Comparison of ENCODE assay signal across 19 cellular contexts in genomic region chr12:39804479-39805241, GRCh38.
"Had no signal": no experiment of that assay in that cellular context is flagged by ENCODE, and none has a peak within 500 bp of the region (broad histone marks: within the 10 kb centered on the region; RNA-seq: fewer than 3 reads in every experiment).

No MANE protein-coding gene starts in this region.

- H3K9me3 ChIP-seq: body of pancreas, colonic mucosa, esophagus squamous epithelium, neutrophil, suprapubic skin had no signal

- H3K9me3 Mint-ChIP-seq: activated B cell treated with CpG ODN at 0.5 μM for 24 hours; activated CD8-positive, alpha-beta T cell treated with anti-CD3 and anti-CD28 coated beads for 36 hours; activated naive CD8-positive, alpha-beta T cell treated with anti-CD3 and anti-CD28 coated beads for 36 hours; activated T-cell treated with anti-CD3 and anti-CD28 coated beads, Interleukin-2, amount 50 U/mL, for 72 hours had no signal

- H3K27ac Mint-ChIP-seq: activated B cell treated with CpG ODN at 0.5 μM for 24 hours; activated CD8-positive, alpha-beta T cell treated with anti-CD3 and anti-CD28 coated beads for 36 hours; activated naive CD8-positive, alpha-beta T cell treated with anti-CD3 and anti-CD28 coated beads for 36 hours; activated T-cell treated with anti-CD3 and anti-CD28 coated beads, Interleukin-2, amount 50 U/mL, for 72 hours had no signal

- H3K27me3 ChIP-seq: body of pancreas, colonic mucosa, esophagus squamous epithelium, neutrophil, suprapubic skin had no signal

- H3K4me3 ChIP-seq: body of pancreas, colonic mucosa, esophagus squamous epithelium, suprapubic skin had no signal

- DNase-seq: activated B cell treated with CpG ODN at 0.5 μM for 24 hours; activated CD4-positive, alpha-beta T cell treated with anti-CD3 and anti-CD28 coated beads for 48 hours; activated CD8-positive, alpha-beta T cell treated with anti-CD3 and anti-CD28 coated beads for 36 hours; activated gamma-delta T cell treated with Interleukin-2 at 50 U/mL for 16 hours; activated naive CD8-positive, alpha-beta T cell treated with anti-CD3 and anti-CD28 coated beads for 36 hours; activated T-cell treated with anti-CD3 and anti-CD28 coated beads, Interleukin-2, amount 50 U/mL, for 72 hours; body of pancreas; caudate nucleus; colonic mucosa; esophagus squamous epithelium; foreskin fibroblast; hippocampal formation; stimulated activated CD4-positive, alpha-beta T cell treated with anti-CD3 and anti-CD28 coated beads, Interleukin-15, amount 100 ng/mL, for 24 hours; stimulated activated CD4-positive, alpha-beta T cell treated with anti-CD3 and anti-CD28 coated beads, Interleukin-4, amount 100 ng/mL, for 1 hour; stimulated activated naive CD4-positive, alpha-beta T cell treated with Interleukin-2 at 50 U/mL for 16 hours; T-helper 2 cell; trophoblast cell had no signal

- H3K27ac ChIP-seq: body of pancreas, colonic mucosa, esophagus squamous epithelium, neutrophil, suprapubic skin had no signal

- H3K4me3 Mint-ChIP-seq: activated B cell treated with CpG ODN at 0.5 μM for 24 hours; activated CD8-positive, alpha-beta T cell treated with anti-CD3 and anti-CD28 coated beads for 36 hours; activated naive CD8-positive, alpha-beta T cell treated with anti-CD3 and anti-CD28 coated beads for 36 hours; activated T-cell treated with anti-CD3 and anti-CD28 coated beads, Interleukin-2, amount 50 U/mL, for 72 hours had no signal

- ATAC-seq: activated CD8-positive, alpha-beta T cell treated with anti-CD3 and anti-CD28 coated beads for 36 hours; activated T-cell treated with anti-CD3 and anti-CD28 coated beads, Interleukin-2, amount 50 U/mL, for 72 hours; body of pancreas had no signal

- H3K4me1 Mint-ChIP-seq: activated B cell treated with CpG ODN at 0.5 μM for 24 hours; activated naive CD8-positive, alpha-beta T cell treated with anti-CD3 and anti-CD28 coated beads for 36 hours had no signal

- H3K27me3 Mint-ChIP-seq: activated B cell treated with CpG ODN at 0.5 μM for 24 hours; activated CD8-positive, alpha-beta T cell treated with anti-CD3 and anti-CD28 coated beads for 36 hours; activated naive CD8-positive, alpha-beta T cell treated with anti-CD3 and anti-CD28 coated beads for 36 hours had no signal

- H3K4me1 ChIP-seq: body of pancreas, colonic mucosa, esophagus squamous epithelium, suprapubic skin had no signal

- H3K36me3 ChIP-seq: colonic mucosa, esophagus squamous epithelium, neutrophil, suprapubic skin had no signal
